23 cellular contexts compared by ENCODE assay signal in the genomic region with DNA sequence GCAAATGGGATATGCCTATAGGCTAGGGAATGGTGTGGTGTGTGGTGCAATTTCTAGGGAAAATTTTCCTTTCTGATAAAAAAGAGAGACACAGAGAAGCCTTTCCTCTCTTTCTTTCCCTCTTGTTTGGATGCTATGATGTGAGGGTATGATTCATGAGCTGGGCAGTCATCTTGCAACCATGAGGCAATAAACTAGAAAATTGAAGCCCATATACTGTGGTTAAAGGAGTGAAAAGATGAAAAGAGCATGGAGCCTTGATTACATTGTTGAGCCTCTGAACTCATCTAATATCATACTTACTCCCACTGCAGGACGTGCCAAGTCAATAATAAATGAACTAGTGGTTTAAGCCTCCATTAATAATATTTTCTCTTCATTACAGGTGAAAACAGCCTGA.
"Had no signal": no experiment of that assay in that cellular context is flagged by ENCODE, and none has a peak within 500 bp of the region (broad histone marks: within the 10 kb centered on the region; RNA-seq: fewer than 3 reads in every experiment).

No MANE protein-coding gene starts in this region.

- DNase-seq: activated B cell treated with CpG ODN at 0.5 μM for 24 hours; activated CD4-positive, alpha-beta T cell treated with anti-CD3 and anti-CD28 coated beads, Interleukin-2, amount 10 ng/mL, durations not matched to agents 24 days and 14 days; activated CD8-positive, alpha-beta memory T cell treated with anti-CD3 and anti-CD28 coated beads, Interleukin-2, amount 50 U/mL, for 4 hours; activated gamma-delta T cell; activated T-cell treated with anti-CD3 and anti-CD28 coated beads, Interleukin-2, amount 50 U/mL, for 4 hours; adrenal gland; dermis blood vessel endothelial cell; effector memory CD4-positive, alpha-beta T cell; hypothalamus; islet precursor cell; left lung; occipital lobe; posterior cingulate gyrus; retina; spleen; T-helper 1 cell; T-helper 9 cell; transverse colon had no signal

- H3K27ac ChIP-seq: adrenal gland, cardiac muscle cell, left lung, spleen, suprapubic skin, transverse colon, vagina had no signal

- H3K4me3 Mint-ChIP-seq: activated B cell treated with CpG ODN at 0.5 μM for 24 hours; activated CD4-positive, alpha-beta T cell treated with anti-CD3 and anti-CD28 coated beads, Interleukin-2, amount 10 ng/mL, durations not matched to agents 24 days and 14 days; activated T-cell treated with anti-CD3 and anti-CD28 coated beads, Interleukin-2, amount 50 U/mL, for 4 hours; stimulated activated naive CD8-positive, alpha-beta T cell treated with anti-CD3 and anti-CD28 coated beads, Interleukin-15, Interleukin-2, amounts not matched to agents 100 ng/mL and 50 ng/mL, for 24 hours had no signal

- H3K27ac Mint-ChIP-seq: activated B cell treated with CpG ODN at 0.5 μM for 24 hours; activated CD4-positive, alpha-beta T cell treated with anti-CD3 and anti-CD28 coated beads, Interleukin-2, amount 10 ng/mL, durations not matched to agents 24 days and 14 days; activated naive CD4-positive, alpha-beta T cell treated with anti-CD3 and anti-CD28 coated beads, Interleukin-2, amount 50 U/mL, for 72 hours; stimulated activated naive CD8-positive, alpha-beta T cell treated with anti-CD3 and anti-CD28 coated beads, Interleukin-15, Interleukin-2, amounts not matched to agents 100 ng/mL and 50 ng/mL, for 24 hours had no signal

- H3K36me3 Mint-ChIP-seq: activated naive CD4-positive, alpha-beta T cell treated with anti-CD3 and anti-CD28 coated beads, Interleukin-2, amount 50 U/mL, for 72 hours had no signal

- H3K36me3 ChIP-seq: adrenal gland, cardiac muscle cell, left lung, spleen, suprapubic skin, transverse colon, vagina had no signal

- H3K27me3 Mint-ChIP-seq: activated B cell treated with CpG ODN at 0.5 μM for 24 hours; stimulated activated naive CD8-positive, alpha-beta T cell treated with anti-CD3 and anti-CD28 coated beads, Interleukin-15, Interleukin-2, amounts not matched to agents 100 ng/mL and 50 ng/mL, for 24 hours had no signal

- ATAC-seq: left lung had no signal

- H3K9me3 Mint-ChIP-seq: activated B cell treated with CpG ODN at 0.5 μM for 24 hours; activated CD4-positive, alpha-beta T cell treated with anti-CD3 and anti-CD28 coated beads, Interleukin-2, amount 10 ng/mL, durations not matched to agents 24 days and 14 days; activated naive CD4-positive, alpha-beta T cell treated with anti-CD3 and anti-CD28 coated beads, Interleukin-2, amount 50 U/mL, for 72 hours; activated T-cell treated with anti-CD3 and anti-CD28 coated beads, Interleukin-2, amount 50 U/mL, for 4 hours; stimulated activated naive CD8-positive, alpha-beta T cell treated with anti-CD3 and anti-CD28 coated beads, Interleukin-15, Interleukin-2, amounts not matched to agents 100 ng/mL and 50 ng/mL, for 24 hours had no signal

- H3K4me3 ChIP-seq: adrenal gland, cardiac muscle cell, left lung, spleen, suprapubic skin, transverse colon, vagina had no signal

- H3K9me3 ChIP-seq: adrenal gland, left lung, spleen, suprapubic skin, transverse colon, vagina had no signal

- H3K4me1 ChIP-seq: adrenal gland, suprapubic skin, transverse colon, vagina had no signal

- H3K27me3 ChIP-seq: adrenal gland, cardiac muscle cell, left lung, spleen, suprapubic skin, transverse colon, vagina had no signal
